ENCODE assay signal across 1 cellular context in the genomic region with DNA sequence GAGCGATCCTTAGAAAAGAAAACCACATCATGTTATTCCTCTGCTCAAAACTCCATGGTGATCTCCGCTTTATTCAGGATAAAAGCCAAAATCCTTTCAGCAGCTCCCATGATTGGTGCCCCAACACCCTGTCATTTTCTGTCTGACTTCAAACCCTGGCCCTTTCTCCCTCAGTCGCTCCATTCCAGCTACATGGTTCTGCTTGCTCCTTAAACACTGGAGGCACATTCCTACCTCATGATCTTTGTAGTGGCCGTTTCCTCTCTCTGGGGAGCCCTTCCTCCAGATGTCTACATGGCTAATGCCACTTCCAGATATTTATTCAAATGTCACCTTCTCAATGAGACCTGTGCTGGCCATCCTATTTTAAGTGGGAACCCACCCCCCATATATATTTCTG.
TF ChIP-seq lines count a peak whose summit lies in the region.

No MANE protein-coding gene starts in this region.

TF ChIP-seq in IMR-90, 13 proteins besides CTCF, POLR2A, EP300 and RAD21:
- no peak for TF ChIP-seq CHD1 (IDR thresholded peaks at IDR 0.05; ENCODE audit: low read depth, low read length)
- TF ChIP-seq FOS (IDR thresholded peaks at IDR 0.05; ENCODE audit: low read depth, low read length) = no peak
- TF ChIP-seq MAFK (IDR thresholded peaks at IDR 0.05; ENCODE audit: low read depth, low read length) = no peak
- TF ChIP-seq, protein P1, sequence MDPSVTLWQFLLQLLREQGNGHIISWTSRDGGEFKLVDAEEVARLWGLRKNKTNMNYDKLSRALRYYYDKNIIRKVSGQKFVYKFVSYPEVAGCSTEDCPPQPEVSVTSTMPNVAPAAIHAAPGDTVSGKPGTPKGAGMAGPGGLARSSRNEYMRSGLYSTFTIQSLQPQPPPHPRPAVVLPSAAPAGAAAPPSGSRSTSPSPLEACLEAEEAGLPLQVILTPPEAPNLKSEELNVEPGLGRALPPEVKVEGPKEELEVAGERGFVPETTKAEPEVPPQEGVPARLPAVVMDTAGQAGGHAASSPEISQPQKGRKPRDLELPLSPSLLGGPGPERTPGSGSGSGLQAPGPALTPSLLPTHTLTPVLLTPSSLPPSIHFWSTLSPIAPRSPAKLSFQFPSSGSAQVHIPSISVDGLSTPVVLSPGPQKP (IDR thresholded peaks at IDR 0.05; ENCODE audit: borderline replicate concordance, low read depth, low read length) = no peak
- TF ChIP-seq BHLHE40 (IDR thresholded peaks at IDR 0.05; ENCODE audit: low read depth, low read length) = no peak
- no peak for TF ChIP-seq RCOR1 (IDR thresholded peaks at IDR 0.05; ENCODE audit: insufficient replicate concordance, low read length)
- no peak for TF ChIP-seq RFX5 (IDR thresholded peaks at IDR 0.05; ENCODE audit: low read depth, low read length)
- no peak for TF ChIP-seq NFE2L2 (IDR thresholded peaks at IDR 0.05; ENCODE audit: low read depth, low read length)
- no peak for TF ChIP-seq CEBPB (IDR thresholded peaks at IDR 0.05; ENCODE audit: low read depth, low read length)
- no peak for TF ChIP-seq MXI1 (IDR thresholded peaks at IDR 0.05; ENCODE audit: borderline replicate concordance, low read depth, low read length)
- TF ChIP-seq, protein P2, sequence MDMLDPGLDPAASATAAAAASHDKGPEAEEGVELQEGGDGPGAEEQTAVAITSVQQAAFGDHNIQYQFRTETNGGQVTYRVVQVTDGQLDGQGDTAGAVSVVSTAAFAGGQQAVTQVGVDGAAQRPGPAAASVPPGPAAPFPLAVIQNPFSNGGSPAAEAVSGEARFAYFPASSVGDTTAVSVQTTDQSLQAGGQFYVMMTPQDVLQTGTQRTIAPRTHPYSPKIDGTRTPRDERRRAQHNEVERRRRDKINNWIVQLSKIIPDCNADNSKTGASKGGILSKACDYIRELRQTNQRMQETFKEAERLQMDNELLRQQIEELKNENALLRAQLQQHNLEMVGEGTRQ (IDR thresholded peaks at IDR 0.05; ENCODE audit: low read depth, low read length) = no peak
- no peak for TF ChIP-seq SMC3 (IDR thresholded peaks at IDR 0.05; ENCODE audit: low read depth, low read length)
- TF ChIP-seq MAZ (IDR thresholded peaks at IDR 0.05; ENCODE audit: borderline replicate concordance, low read depth, low read length) = no peak
